27 cellular contexts compared by ENCODE assay signal in the genomic region with DNA sequence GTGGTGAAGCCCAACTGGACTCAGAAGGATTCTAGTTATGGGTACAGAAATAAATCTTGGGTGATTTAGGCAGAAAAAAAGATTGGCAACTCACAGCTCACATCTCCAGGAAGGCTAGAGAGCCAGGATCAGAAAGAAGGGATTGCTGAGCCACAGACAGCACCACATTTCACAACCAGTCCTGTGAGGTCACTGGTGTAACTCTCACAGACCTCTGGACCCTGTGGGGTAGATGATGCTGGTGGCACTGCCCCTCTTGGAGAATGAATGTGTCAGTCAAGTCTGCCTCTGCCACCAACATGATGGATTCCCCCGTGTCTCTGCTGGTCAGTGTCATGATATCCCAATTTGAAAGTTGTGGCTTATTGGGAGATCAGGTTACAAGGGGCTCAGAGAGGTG.
DNase-seq lines count a peak whose midpoint lies in the region; ATAC-seq, FAIRE-seq and TF ChIP-seq lines count a peak whose summit lies in the region.
"Had no signal": no experiment of that assay in that cellular context is flagged by ENCODE, and none has a peak within 500 bp of the region (broad histone marks: within the 10 kb centered on the region; RNA-seq: fewer than 3 reads in every experiment).

No MANE protein-coding gene starts in this region.

- peak overlapping the region; percentile 60 for H3K4me2 ChIP-seq in Karpas-422 (ENCODE audit: low read depth, low read length, poor library complexity, severe bottlenecking)
- no peak overlapping the region for H3K4me2 ChIP-seq in trophoblast cell (ENCODE audit: low read length)

- TF ChIP-seq POLR2A in GM12891 (IDR thresholded peaks at IDR 0.05; ENCODE audit: low read depth, low read length) = no peak

- H3K4me3 ChIP-seq in Karpas-422 (ENCODE audit: low read length) = no peak overlapping the region
- no peak overlapping the region for H3K4me3 ChIP-seq in fibroblast of pulmonary artery (replicated peaks; ENCODE audit: low read depth, low read length)
- H3K4me3 ChIP-seq in trophoblast cell (ENCODE audit: low read depth, low read length) = no peak overlapping the region
- H3K4me3 ChIP-seq: left lung, prostate gland, transverse colon had no signal

- no peak for ATAC-seq in HG02571 (IDR thresholded peaks at IDR 0.05; ENCODE audit: unreplicated experiment)
- ATAC-seq: effector memory CD8-positive, alpha-beta T cell; left lung; sciatic nerve had no signal

- H2BK5ac ChIP-seq in trophoblast cell (ENCODE audit: low read depth, low read length, poor library complexity) = no peak overlapping the region

- H2BK120ac ChIP-seq in trophoblast cell (ENCODE audit: insufficient read depth, low read length, poor library complexity) = peak overlapping the region; percentile 62

- peak overlapping the region; percentile 72 for H2BK12ac ChIP-seq in trophoblast cell (ENCODE audit: low read length)

- no peak overlapping the region for H3K23ac ChIP-seq in trophoblast cell (ENCODE audit: low read length)

- H3K9me2 ChIP-seq in Karpas-422 (replicated peaks; ENCODE audit: insufficient read depth, low read length) = no peaks in the 10 kb centered on the region

- H3K27me3 ChIP-seq in Karpas-422 (ENCODE audit: low read length) (no peaks in the 10 kb centered on the region), trophoblast cell (ENCODE audit: insufficient read depth, low read length) (no peaks in the 10 kb centered on the region)
- H3K27me3 ChIP-seq: left lung, transverse colon had no signal

- peak; percentile 13 for FAIRE-seq in GM12891 (lab: Jason Lieb, UNC)

- H4K91ac ChIP-seq in trophoblast cell (ENCODE audit: low read depth, low read length) = peak overlapping the region; percentile 50

- H3K14ac ChIP-seq in trophoblast cell (ENCODE audit: low read length) = no peak overlapping the region

- H3K9me3 ChIP-seq in Karpas-422 (ENCODE audit: low read length) (no peaks in the 10 kb centered on the region), trophoblast cell (ENCODE audit: insufficient read depth, low read depth, low read length) (no peaks in the 10 kb centered on the region)
- H3K9me3 ChIP-seq: left lung, prostate gland, transverse colon had no signal

- WGBS in trophoblast cell (ENCODE audit: extremely low coverage, insufficient coverage, insufficient read length) = no CpG with 5 or more reads among the region's 1 CpG

- H3K4me1 ChIP-seq in Karpas-422 (ENCODE audit: low read length) (peaks cover 36% of the 10 kb centered on the region), trophoblast cell (ENCODE audit: control insufficient read depth in 1 of 2, insufficient read depth in 2 of 2, low read length in 2 of 2) (peaks cover 0 to 3% of the 10 kb centered on the region in 2 experiments)
- H3K4me1 ChIP-seq: left lung, prostate gland had no signal

- no peak overlapping the region for H2AFZ ChIP-seq in Karpas-422 (ENCODE audit: low read length)
- no peak overlapping the region for H2AFZ ChIP-seq in trophoblast cell (ENCODE audit: insufficient read depth, low read length, poor library complexity)

- H3K79me2 ChIP-seq in Karpas-422 (ENCODE audit: low read length) (no peaks in the 10 kb centered on the region), trophoblast cell (ENCODE audit: control insufficient read depth, insufficient read depth, low read length, poor library complexity) (no peaks in the 10 kb centered on the region)

- H3K27ac ChIP-seq in Karpas-422 (ENCODE audit: low read length) = no peak overlapping the region
- H3K27ac ChIP-seq in trophoblast cell (ENCODE audit: low read depth, low read length) = no peak overlapping the region
- H3K27ac ChIP-seq: HL-60, left lung, prostate gland, transverse colon had no signal

- H3K4ac ChIP-seq in trophoblast cell (ENCODE audit: low read depth, low read length) = no peak overlapping the region

- no peak overlapping the region for H4K8ac ChIP-seq in trophoblast cell (ENCODE audit: low read depth, low read length)

- H4K12ac ChIP-seq in trophoblast cell (ENCODE audit: low read depth, low read length) = no peak overlapping the region

- H3K18ac ChIP-seq in trophoblast cell (ENCODE audit: low read length) = peak overlapping the region; percentile 6

- no peaks in the 10 kb centered on the region for H3K36me3 ChIP-seq in Karpas-422 (ENCODE audit: insufficient read depth, low read length)
- no peaks in the 10 kb centered on the region for H3K36me3 ChIP-seq in trophoblast cell (ENCODE audit: control insufficient read depth in 1 of 2, insufficient read depth in 2 of 2, low read length in 2 of 2)
- H3K36me3 ChIP-seq: left lung, prostate gland, transverse colon had no signal

- H4K20me1 ChIP-seq in Karpas-422 (ENCODE audit: insufficient read depth, low read depth, low read length) = no peaks in the 10 kb centered on the region

- H2AK5ac ChIP-seq in trophoblast cell (ENCODE audit: low read length) = peak overlapping the region; percentile 60

- H3K9ac ChIP-seq in Karpas-422 (ENCODE audit: low read length) (no peak overlapping the region), trophoblast cell (ENCODE audit: low read length) (no peak overlapping the region)

- TF ChIP-seq CTCF in fibroblast of pulmonary artery (IDR thresholded peaks at IDR 0.05; ENCODE audit: low read length, missing control alignments) = no peak

- H3K79me1 ChIP-seq in trophoblast cell (ENCODE audit: low read length) = peaks cover 10% of the 10 kb centered on the region

- DNase-seq in GM12891 (ENCODE audit: insufficient read length, low spot score) (no peak), Karpas-422 (no peak), fibroblast of pulmonary artery (ENCODE audit: low read depth) (peak; percentile 9), trophoblast cell (no peak), pons (ENCODE audit: low spot score) (no peak)
- no peak for DNase-seq in NK-92 treated with Interleukin-12 subunit alpha and Interleukin-12 subunit beta, amount 100 ng/mL, for 24 hours (lab: John Stamatoyannopoulos, UW)
- DNase-seq: activated CD4-positive, alpha-beta memory T cell treated with anti-CD3 and anti-CD28 coated beads, Interleukin-2, amount 10 ng/mL, durations not matched to agents 7 days and 5 days; activated CD4-positive, alpha-beta T cell treated with anti-CD3 and anti-CD28 coated beads for 1 hour; activated effector memory CD4-positive, alpha-beta T cell treated with anti-CD3 and anti-CD28 coated beads, Interleukin-2, amount 50 U/mL, for 16 hours; Calu3; caudate nucleus; DND-41; effector memory CD8-positive, alpha-beta T cell; Kasumi-1; left lung; NCI-H1417; NCI-H345; NCI-H69; nucleus accumbens; SHP77; stimulated activated CD4-positive, alpha-beta T cell treated with anti-CD3 and anti-CD28 coated beads, Interleukin-12 subunit alpha, Interleukin-12 subunit beta, amount 100 ng/mL, for 4 hours; stimulated activated CD4-positive, alpha-beta T cell treated with anti-CD3 and anti-CD28 coated beads, Interleukin-4, amount 100 ng/mL, for 24 hours; transverse colon had no signal

TF ChIP-seq in GM12891, 5 proteins besides CTCF, POLR2A, EP300 and RAD21:
- TF ChIP-seq POU2F2 (IDR thresholded peaks at IDR 0.05; ENCODE audit: low read depth, low read length) = no peak
- no peak for TF ChIP-seq TAF1 (IDR thresholded peaks at IDR 0.05; ENCODE audit: low read depth, low read length)
- TF ChIP-seq SPI1 (IDR thresholded peaks at IDR 0.05; ENCODE audit: low read depth, low read length) = no peak
- TF ChIP-seq POLR2AphosphoS5 (IDR thresholded peaks at IDR 0.05; ENCODE audit: low read depth, low read length) = no peak
- TF ChIP-seq PAX5 (IDR thresholded peaks at IDR 0.05; ENCODE audit: insufficient read depth, low read length, severe bottlenecking) = no peak
